In the genomic region with DNA sequence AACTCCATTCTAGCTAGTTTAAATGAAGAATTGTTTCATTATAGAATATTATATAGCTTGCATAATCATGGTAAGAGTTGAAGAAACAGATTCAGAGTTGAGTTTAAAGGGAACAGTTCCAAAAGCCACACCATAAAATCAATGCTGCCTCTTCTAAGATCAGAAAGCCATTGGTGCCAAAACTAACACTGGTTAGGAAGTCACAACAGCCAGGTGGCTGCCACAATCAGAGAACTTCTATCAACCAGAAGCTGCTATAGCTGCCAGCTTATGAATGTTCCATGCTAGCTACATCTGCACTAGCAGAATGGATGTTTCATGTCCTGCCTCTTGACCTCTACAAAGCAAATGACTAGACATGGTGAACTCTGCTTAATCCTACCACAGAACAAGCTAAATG, we compare ENCODE assay signal across 21 cellular contexts.
"Had no signal": no experiment of that assay in that cellular context is flagged by ENCODE, and none has a peak within 500 bp of the region (broad histone marks: within the 10 kb centered on the region; RNA-seq: fewer than 3 reads in every experiment).

No MANE protein-coding gene starts in this region.

- H3K36me3 Mint-ChIP-seq: activated naive CD8-positive, alpha-beta T cell treated with anti-CD3 and anti-CD28 coated beads, Interleukin-2, amount 10 ng/mL, durations not matched to agents 7 days and 5 days; natural killer cell treated with Interleukin-12 subunit alpha and Interleukin-12 subunit beta and Interleukin-15 and Interleukin-18, amount 100 ng/mL, for 72 hours had no signal

- H3K9me3 ChIP-seq: right atrium auricular region had no signal

- H3K27me3 ChIP-seq: foreskin keratinocyte, right atrium auricular region had no signal

- DNase-seq: activated CD4-positive, alpha-beta T cell treated with anti-CD3 and anti-CD28 coated beads, Interleukin-2, amount 10 ng/mL, durations not matched to agents 7 days and 5 days; activated CD4-positive, CD25-positive, alpha-beta regulatory T cell; activated CD8-positive, alpha-beta memory T cell treated with anti-CD3 and anti-CD28 coated beads, Interleukin-2, amount 50 U/mL, for 48 hours; activated gamma-delta T cell treated with Interleukin-2 at 50 U/mL for 16 hours; activated naive CD8-positive, alpha-beta T cell treated with anti-CD3 and anti-CD28 coated beads, Interleukin-2, amount 10 ng/mL, durations not matched to agents 7 days and 5 days; cerebellar nuclear complex; effector memory CD4-positive, alpha-beta T cell; foreskin keratinocyte; glutamatergic neuron; hypothalamus; nucleus accumbens; stimulated activated CD4-positive, alpha-beta T cell treated with anti-CD3 and anti-CD28 coated beads, Interleukin-4, amount 100 ng/mL, for 24 hours; stimulated activated CD8-positive, alpha-beta memory T cell treated with anti-CD3 and anti-CD28 coated beads, Interleukin-4, amount 100 ng/mL, for 48 hours; stimulated activated naive CD4-positive, alpha-beta T cell treated with Interleukin-2 at 50 U/mL for 16 hours; T-helper 2 cell had no signal

- H3K9me3 Mint-ChIP-seq: activated CD4-positive, alpha-beta T cell treated with anti-CD3 and anti-CD28 coated beads, Interleukin-2, amount 10 ng/mL, durations not matched to agents 7 days and 5 days had no signal

- H3K36me3 ChIP-seq: right atrium auricular region had no signal

- H3K4me3 Mint-ChIP-seq: activated CD4-positive, alpha-beta T cell treated with anti-CD3 and anti-CD28 coated beads, Interleukin-2, amount 10 ng/mL, durations not matched to agents 7 days and 5 days; activated naive CD8-positive, alpha-beta T cell treated with anti-CD3 and anti-CD28 coated beads, Interleukin-2, amount 10 ng/mL, durations not matched to agents 7 days and 5 days; dendritic cell treated with granulocyte-macrophage colony-stimulating factor and Interleukin-4, amounts not matched to agents 40 ng/mL and 50 ng/mL, for 4 days; natural killer cell treated with Interleukin-12 subunit alpha and Interleukin-12 subunit beta and Interleukin-15 and Interleukin-18, amount 100 ng/mL, for 72 hours had no signal

- H3K4me3 ChIP-seq: right atrium auricular region, skin epidermis had no signal

- H3K27ac ChIP-seq: foreskin keratinocyte, right atrium auricular region, skin epidermis had no signal

- H3K27me3 Mint-ChIP-seq: activated naive CD8-positive, alpha-beta T cell treated with anti-CD3 and anti-CD28 coated beads, Interleukin-2, amount 10 ng/mL, durations not matched to agents 7 days and 5 days; dendritic cell treated with granulocyte-macrophage colony-stimulating factor and Interleukin-4, amounts not matched to agents 40 ng/mL and 50 ng/mL, for 4 days; natural killer cell treated with Interleukin-12 subunit alpha and Interleukin-12 subunit beta and Interleukin-15 and Interleukin-18, amount 100 ng/mL, for 72 hours; progenitor cell of endocrine pancreas had no signal

- ATAC-seq: foreskin keratinocyte; natural killer cell treated with Interleukin-12 subunit alpha and Interleukin-12 subunit beta and Interleukin-15 and Interleukin-18, amount 100 ng/mL, for 72 hours had no signal

- FAIRE-seq: TTC549 had no signal

- H3K4me1 ChIP-seq: foreskin keratinocyte, right atrium auricular region had no signal

- H3K27ac Mint-ChIP-seq: activated CD4-positive, alpha-beta T cell treated with anti-CD3 and anti-CD28 coated beads, Interleukin-2, amount 10 ng/mL, durations not matched to agents 7 days and 5 days; activated naive CD8-positive, alpha-beta T cell treated with anti-CD3 and anti-CD28 coated beads, Interleukin-2, amount 10 ng/mL, durations not matched to agents 7 days and 5 days; dendritic cell treated with granulocyte-macrophage colony-stimulating factor and Interleukin-4, amounts not matched to agents 40 ng/mL and 50 ng/mL, for 4 days; natural killer cell treated with Interleukin-12 subunit alpha and Interleukin-12 subunit beta and Interleukin-15 and Interleukin-18, amount 100 ng/mL, for 72 hours; progenitor cell of endocrine pancreas had no signal
